In the genomic region with DNA sequence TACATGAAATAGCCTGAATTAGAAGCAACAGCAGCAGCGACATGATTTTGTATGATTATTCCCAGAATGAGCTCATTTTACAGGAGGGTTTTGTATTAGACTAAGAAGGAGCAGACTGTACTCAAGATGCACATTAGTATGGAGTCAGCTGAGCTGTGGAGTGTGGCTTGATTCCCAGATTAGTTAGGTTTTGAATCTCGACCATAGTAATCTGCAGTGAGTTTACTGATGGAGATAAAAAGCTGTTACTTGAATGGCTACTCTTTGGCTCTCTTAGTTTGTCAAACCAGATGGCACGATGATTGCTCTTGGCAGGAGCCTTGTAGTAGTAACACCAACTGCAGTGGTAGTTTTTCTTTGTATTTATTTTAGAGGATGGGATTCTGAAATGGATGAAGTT, we compare ENCODE assay signal across 18 cellular contexts.
DNase-seq lines count a peak whose midpoint lies in the region; ATAC-seq lines count a peak whose summit lies in the region.
"Had no signal": no experiment of that assay in that cellular context is flagged by ENCODE, and none has a peak within 500 bp of the region (broad histone marks: within the 10 kb centered on the region; RNA-seq: fewer than 3 reads in every experiment).

No MANE protein-coding gene starts in this region.

- DNase-seq in DMS 273 (lab: John Stamatoyannopoulos, UW; ENCODE audit: unreplicated experiment) (peak; percentile 96), NCI-H2171 treated with DMSO at 0.1 percent for 48 hours (lab: John Stamatoyannopoulos, UW) (peak; percentile 83), cerebellar cortex (ENCODE audit: low spot score) (peak; percentile 95), medulla oblongata (ENCODE audit: extremely low spot score) (peak; percentile 21), NCI-H146 treated with DMSO at 0.1 percent for 48 hours (lab: John Stamatoyannopoulos, UW; ENCODE audit: unreplicated experiment) (no peak)
- DNase-seq in activated effector memory CD4-positive, alpha-beta T cell treated with Interleukin-2 at 50 U/mL for 16 hours, result no peak
- DNase-seq: activated CD4-positive, alpha-beta T cell treated with anti-CD3 and anti-CD28 coated beads, Interleukin-2, amount 50 U/mL, for 48 hours; activated naive CD4-positive, alpha-beta T cell treated with anti-CD3 and anti-CD28 coated beads, Interleukin-2, amount 10 ng/mL, durations not matched to agents 7 days and 5 days; immature natural killer cell; Karpas-422; naive thymus-derived CD4-positive, alpha-beta T cell; NCI-H1105 treated with DMSO at 0.1 percent for 48 hours; NCI-H345; pancreas; SHP77; stimulated activated CD4-positive, alpha-beta T cell treated with anti-CD3 and anti-CD28 coated beads, Interleukin-2, amount 100 ng/mL, for 48 hours had no signal

- no peak for ATAC-seq in GM18870 (IDR thresholded peaks at IDR 0.05; ENCODE audit: unreplicated experiment)
- ATAC-seq in HG02798 (IDR thresholded peaks at IDR 0.05; ENCODE audit: poor library complexity, unreplicated experiment), result no peak
- ATAC-seq: naive thymus-derived CD4-positive, alpha-beta T cell had no signal

Comparison
In these comparisons a context has a peak if more than half of its experiments do, and no peak if none do; other contexts are left out.
1. DNase-seq: peak in DMS 273 (single experiment), NCI-H2171 treated with DMSO at 0.1 percent for 48 hours (single experiment), cerebellar cortex (single experiment) and medulla oblongata (single experiment); none in activated effector memory CD4-positive, alpha-beta T cell treated with Interleukin-2 at 50 U/mL for 16 hours (single experiment) and NCI-H146 treated with DMSO at 0.1 percent for 48 hours (single experiment).